Comparison of ENCODE assay signal across 10 cellular contexts in the genomic region with DNA sequence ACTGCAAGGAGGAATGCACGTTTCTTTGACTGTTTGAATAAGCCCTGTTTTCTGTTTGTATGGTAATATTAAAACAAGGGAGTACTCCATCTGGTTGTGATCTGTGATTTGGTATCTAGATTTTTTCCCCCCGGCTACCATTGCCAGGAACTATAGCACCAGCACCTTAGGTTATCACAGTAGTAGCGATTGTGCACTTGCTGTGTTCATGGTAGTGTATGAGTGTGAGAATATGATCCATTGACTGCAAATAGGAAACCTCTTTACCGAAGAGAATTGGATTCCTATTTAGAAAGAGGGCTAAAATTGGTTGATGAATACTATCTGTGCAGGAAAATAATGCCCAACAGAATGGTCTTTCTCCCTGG.
DNase-seq lines count a peak whose midpoint lies in the region; ATAC-seq and TF ChIP-seq lines count a peak whose summit lies in the region.
"Had no signal": no experiment of that assay in that cellular context is flagged by ENCODE, and none has a peak within 500 bp of the region (broad histone marks: within the 10 kb centered on the region; RNA-seq: fewer than 3 reads in every experiment).

No MANE protein-coding gene starts in this region.

- H3K9ac ChIP-seq in HUES6 (ENCODE audit: low read length) (peak overlapping the region; percentile 96), mammary epithelial cell (ENCODE audit: insufficient read depth, low read length) (no peak overlapping the region)

- no peak for TF ChIP-seq CTCF in DOHH2 (IDR thresholded peaks at IDR 0.05; ENCODE audit: low read depth, low read length, poor library complexity, severe bottlenecking)
- no peak for TF ChIP-seq CTCF in mammary epithelial cell (conservative IDR thresholded peaks at IDR 0.05 in 1 of 2, IDR thresholded peaks at IDR 0.05 in 1 of 2; ENCODE audit: extremely low read depth in 1 of 2, insufficient read depth in 1 of 2, low read depth in 1 of 2, low read length in 2 of 2)

- H3K27ac ChIP-seq in DOHH2 (ENCODE audit: low read depth, low read length) (no peak overlapping the region), HUES6 (ENCODE audit: low read depth, low read length) (peak overlapping the region; percentile 89; the same call in 1 of the 2 replicates), mammary epithelial cell (ENCODE audit: insufficient read depth, low read depth, low read length) (no peak overlapping the region)
- H3K27ac ChIP-seq: pancreas, SJSA1 had no signal

- H3K9me3 ChIP-seq in DOHH2 (ENCODE audit: control insufficient read depth, insufficient read depth, low read length), result no peaks in the 10 kb centered on the region
- H3K9me3 ChIP-seq in HUES6 (ENCODE audit: control insufficient read depth, insufficient read depth, low read depth, low read length), result no peaks in the 10 kb centered on the region
- no peaks in the 10 kb centered on the region for H3K9me3 ChIP-seq in mammary epithelial cell (replicated peaks; ENCODE audit: insufficient read depth, low read length)
- H3K9me3 ChIP-seq: pancreas, SJSA1 had no signal

- no peak for DNase-seq in mammary epithelial cell
- no peak for DNase-seq in natural killer cell treated with Interleukin-12 subunit alpha and Interleukin-12 subunit beta and Interleukin-15 and Interleukin-18, amount 100 ng/mL, for 72 hours (ENCODE audit: low spot score)
- no peak for DNase-seq in germinal center (ENCODE audit: low spot score)
- DNase-seq in SHP77 treated with DMSO at 0.1 percent for 48 hours (lab: John Stamatoyannopoulos, UW), result no peak

- peaks cover 23% of the 10 kb centered on the region for H3K4me1 ChIP-seq in DOHH2 (ENCODE audit: control insufficient read depth, low read length)
- peaks cover 26% of the 10 kb centered on the region for H3K4me1 ChIP-seq in HUES6 (ENCODE audit: control insufficient read depth, insufficient read depth, low read length)
- H3K4me1 ChIP-seq in mammary epithelial cell (ENCODE audit: insufficient read depth, low read length), result no peaks in the 10 kb centered on the region
- H3K4me1 ChIP-seq: pancreas had no signal

- no TSS peak for BruUV-seq in mammary epithelial cell (replicated peaks; lab: Mats Ljungman, UMichigan)

- no peak for ATAC-seq in natural killer cell treated with Interleukin-12 subunit alpha and Interleukin-12 subunit beta and Interleukin-15 and Interleukin-18, amount 100 ng/mL, for 72 hours
- ATAC-seq in HG03175 (IDR thresholded peaks at IDR 0.05; ENCODE audit: unreplicated experiment) (no peak), GM19035 (IDR thresholded peaks at IDR 0.05; ENCODE audit: unreplicated experiment) (no peak)

- intact Hi-C loops in mammary epithelial cell (cut with micrococcal nuclease), result no loop called here

- peak overlapping the region; percentile 76 for H2AFZ ChIP-seq in mammary epithelial cell (ENCODE audit: low read depth, low read length)

- peaks cover 7% of the 10 kb centered on the region for H3K36me3 Mint-ChIP-seq in natural killer cell treated with Interleukin-12 subunit alpha and Interleukin-12 subunit beta and Interleukin-15 and Interleukin-18, amount 100 ng/mL, for 72 hours

- H3K27me3 ChIP-seq in DOHH2 (ENCODE audit: control insufficient read depth, low read length) (peaks cover 22% of the 10 kb centered on the region), HUES6 (ENCODE audit: control insufficient read depth, insufficient read depth, low read length) (no peaks in the 10 kb centered on the region), mammary epithelial cell (ENCODE audit: insufficient read depth, low read length) (peaks cover 29% of the 10 kb centered on the region)

- H3K4me2 ChIP-seq in DOHH2 (ENCODE audit: low read length), result peak overlapping the region; percentile 86
- H3K4me2 ChIP-seq in mammary epithelial cell (ENCODE audit: insufficient read depth, low read depth, low read length), result no peak overlapping the region

- in situ Hi-C loops in mammary epithelial cell (cut with MboI; ENCODE audit: low sequenced_read_pairs in 2 of 2), result no loop called here

- peaks cover 18 to 20% of the 10 kb centered on the region in 2 donors for H3K4me1 Mint-ChIP-seq in natural killer cell treated with Interleukin-12 subunit alpha and Interleukin-12 subunit beta and Interleukin-15 and Interleukin-18, amount 100 ng/mL, for 72 hours (ENCODE audit: low read depth in 2 of 2)

- 22% methylated on average over 4 of the region's 4 CpGs for WGBS in mammary epithelial cell (ENCODE audit: low coverage, missing lambda C conversion rate)

- H3F3A ChIP-seq in DOHH2 (ENCODE audit: control insufficient read depth, insufficient read depth), result peaks cover 5% of the 10 kb centered on the region

- H3K79me2 ChIP-seq in DOHH2 (ENCODE audit: control insufficient read depth, low read length) (no peaks in the 10 kb centered on the region), mammary epithelial cell (ENCODE audit: insufficient read depth, low read length) (no peaks in the 10 kb centered on the region)

- no peaks in the 10 kb centered on the region for H3K9me3 Mint-ChIP-seq in natural killer cell treated with Interleukin-12 subunit alpha and Interleukin-12 subunit beta and Interleukin-15 and Interleukin-18, amount 100 ng/mL, for 72 hours

- no peaks in the 10 kb centered on the region for H3K36me3 ChIP-seq in DOHH2 (ENCODE audit: control insufficient read depth, low read length)
- H3K36me3 ChIP-seq in HUES6 (ENCODE audit: control insufficient read depth, insufficient read depth, low read length), result peaks cover 5% of the 10 kb centered on the region; the same call in 1 of the 2 replicates
- no peaks in the 10 kb centered on the region for H3K36me3 ChIP-seq in mammary epithelial cell (ENCODE audit: insufficient read depth, low read length)
- H3K36me3 ChIP-seq: pancreas, SJSA1 had no signal

- dilution Hi-C loops in mammary epithelial cell (cut with HindIII; ENCODE audit: low sequenced_read_pairs), result no loop called here

- H3K27me3 Mint-ChIP-seq in natural killer cell treated with Interleukin-12 subunit alpha and Interleukin-12 subunit beta and Interleukin-15 and Interleukin-18, amount 100 ng/mL, for 72 hours, result peaks cover 30 to 43% of the 10 kb centered on the region in 2 donors

- CTCF ChIA-PET in mammary epithelial cell (lab: Charles Lee; ENCODE audit: low non-redundant PET), result no interaction called here

- peak overlapping the region; percentile 93 for H3K4me3 Mint-ChIP-seq in natural killer cell treated with Interleukin-12 subunit alpha and Interleukin-12 subunit beta and Interleukin-15 and Interleukin-18, amount 100 ng/mL, for 72 hours

- peak overlapping the region; percentile 80 for H3K4me3 ChIP-seq in DOHH2 (ENCODE audit: low read length)
- H3K4me3 ChIP-seq in HUES6 (ENCODE audit: low read depth, low read length), result peak overlapping the region; percentile 74
- no peak overlapping the region for H3K4me3 ChIP-seq in mammary epithelial cell (replicated peaks in 1 of 3; ENCODE audit: insufficient read depth in 1 of 3, low read depth in 2 of 3, low read length in 3 of 3)

- H4K20me1 ChIP-seq in DOHH2 (ENCODE audit: control insufficient read depth, insufficient read depth, low read depth, low read length) (no peaks in the 10 kb centered on the region), mammary epithelial cell (ENCODE audit: insufficient read depth, low read length) (no peaks in the 10 kb centered on the region)

- no peaks in the 10 kb centered on the region for H3K9me2 ChIP-seq in DOHH2 (replicated peaks; ENCODE audit: control insufficient read depth, low read length)

- peak overlapping the region in 1 of 2 donors; percentile 19 for H3K27ac Mint-ChIP-seq in natural killer cell treated with Interleukin-12 subunit alpha and Interleukin-12 subunit beta and Interleukin-15 and Interleukin-18, amount 100 ng/mL, for 72 hours

Comparison
In these comparisons a context has a peak if more than half of its experiments do, and no peak if none do; other contexts are left out.
1. H3K4me3 ChIP-seq: peak in DOHH2 (single experiment) and HUES6 (single experiment); none in mammary epithelial cell (0 of 3).